In genomic region chr2:232342635-232343565, GRCh38 we compare ENCODE assay signal across 27 cellular contexts. TPM values are rescaled to one million over a fixed set of nuclear protein-coding genes. Genes with fewer than 3 reads are reported as not detected.
DNase-seq lines count a peak whose midpoint lies in the region; ATAC-seq and TF ChIP-seq lines count a peak whose summit lies in the region.
"Had no signal": no experiment of that assay in that cellular context is flagged by ENCODE, and none has a peak within 500 bp of the region (broad histone marks: within the 10 kb centered on the region; RNA-seq: fewer than 3 reads in every experiment).

No MANE protein-coding gene starts in this region.

- ATAC-seq in activated CD4-positive, alpha-beta T cell treated with anti-CD3 and anti-CD28 coated beads for 36 hours, result no peak
- ATAC-seq in RWPE2 (ENCODE audit: low read depth), result no peak
- no peak for ATAC-seq in mucosa of descending colon

- POLR2A ChIA-PET in activated CD4-positive, alpha-beta T cell treated with anti-CD3 and anti-CD28 coated beads for 36 hours (lab: Charles Lee), result no interaction called here

- DNase-seq in activated CD4-positive, alpha-beta T cell treated with anti-CD3 and anti-CD28 coated beads for 36 hours, result peak; percentile 2
- no peak for DNase-seq in activated CD4-positive, alpha-beta T cell treated with anti-CD3 and anti-CD28 coated beads for 1 hour
- DNase-seq in DMS153 (lab: John Stamatoyannopoulos, UW) (peak; percentile 61), RWPE2 (ENCODE audit: low spot score) (peak; percentile 19), mucosa of descending colon (peak in 2 of 3 donors; percentile 12 to 25), GM10266 (ENCODE audit: extremely low spot score) (no peak)
- DNase-seq in stimulated activated naive CD4-positive, alpha-beta T cell (lab: John Stamatoyannopoulos, UW), result no peak
- no peak for DNase-seq in activated CD4-positive, alpha-beta T cell treated with anti-CD3 and anti-CD28 coated beads, Interleukin-2, amount 50 U/mL, for 1 hour
- DNase-seq: activated CD4-positive, alpha-beta T cell treated with anti-CD3 and anti-CD28 coated beads for 4 hours; BE2C; Calu3; Karpas-422; kidney glomerular epithelial cell; mesendoderm; naive B cell; NCI-H1930; NCI-H526 treated with DMSO at 0.1 percent for 48 hours; SIG-M5 had no signal

- H3K4me3 Mint-ChIP-seq in activated CD4-positive, alpha-beta T cell treated with anti-CD3 and anti-CD28 coated beads for 36 hours, result no peak overlapping the region
- H3K4me3 Mint-ChIP-seq: dendritic cell treated with granulocyte-macrophage colony-stimulating factor and Interleukin-4, amounts not matched to agents 40 ng/mL and 50 ng/mL, for 4 days; naive B cell had no signal

- H3K36me3 ChIP-seq in RWPE2 (ENCODE audit: low read depth) (no peaks in the 10 kb centered on the region), mucosa of descending colon (ENCODE audit: low read depth) (no peaks in the 10 kb centered on the region)
- H3K36me3 ChIP-seq: BE2C, cardiac muscle cell had no signal

- H3K36me3 Mint-ChIP-seq in activated CD4-positive, alpha-beta T cell treated with anti-CD3 and anti-CD28 coated beads for 36 hours (ENCODE audit: low read depth), result peaks cover 2% of the 10 kb centered on the region

- H3K9me3 ChIP-seq in RWPE2 (ENCODE audit: severe bottlenecking) (no peaks in the 10 kb centered on the region), mucosa of descending colon (no peaks in the 10 kb centered on the region)
- H3K9me3 ChIP-seq: BE2C had no signal

- peaks cover 2% of the 10 kb centered on the region for H3K4me1 Mint-ChIP-seq in activated CD4-positive, alpha-beta T cell treated with anti-CD3 and anti-CD28 coated beads for 36 hours
- H3K4me1 Mint-ChIP-seq: naive B cell had no signal

- no peak overlapping the region for H3K27ac Mint-ChIP-seq in activated CD4-positive, alpha-beta T cell treated with anti-CD3 and anti-CD28 coated beads for 36 hours
- H3K27ac Mint-ChIP-seq: activated T-helper 2 cell treated with anti-CD3 and anti-CD28 coated beads, Interferon-gamma antibody, Interleukin-2, Interleukin-4, amounts not matched to agents 10 μg/mL and 5 μg/mL and 100 μg/mL, durations not matched to agents 14 hours and 24 hours and 36 hours; dendritic cell treated with granulocyte-macrophage colony-stimulating factor and Interleukin-4, amounts not matched to agents 40 ng/mL and 50 ng/mL, for 4 days; naive B cell had no signal

- H3K4me3 ChIP-seq in RWPE2 (ENCODE audit: severe bottlenecking) (no peak overlapping the region), mucosa of descending colon (no peak overlapping the region)
- H3K4me3 ChIP-seq: cardiac muscle cell had no signal

- intact Hi-C loops in activated CD4-positive, alpha-beta T cell treated with anti-CD3 and anti-CD28 coated beads for 36 hours (cut with DNase I, micrococcal nuclease), result loop anchor here (5.0 kb wide), 1 partner anchor 179 kb away; the partner anchor contains the start of gene PRSS56 (in 2 of the 2)
- intact Hi-C loops in mucosa of descending colon (cut with DNase I, micrococcal nuclease), result no loop called here

- H3K27ac ChIP-seq in RWPE2 (ENCODE audit: poor library complexity, severe bottlenecking), result no peak overlapping the region
- H3K27ac ChIP-seq: cardiac muscle cell had no signal

- peaks cover 2% of the 10 kb centered on the region for H3K9me3 Mint-ChIP-seq in activated CD4-positive, alpha-beta T cell treated with anti-CD3 and anti-CD28 coated beads for 36 hours (ENCODE audit: low read depth)
- H3K9me3 Mint-ChIP-seq: activated T-helper 2 cell treated with anti-CD3 and anti-CD28 coated beads, Interferon-gamma antibody, Interleukin-2, Interleukin-4, amounts not matched to agents 10 μg/mL and 5 μg/mL and 100 μg/mL, durations not matched to agents 14 hours and 24 hours and 36 hours; dendritic cell treated with granulocyte-macrophage colony-stimulating factor and Interleukin-4, amounts not matched to agents 40 ng/mL and 50 ng/mL, for 4 days had no signal

- H3K27me3 ChIP-seq in RWPE2 (ENCODE audit: insufficient read depth, poor library complexity, severe bottlenecking), result peaks cover 5% of the 10 kb centered on the region
- H3K27me3 ChIP-seq: BE2C had no signal

- TF ChIP-seq CTCF in RWPE2 (IDR thresholded peaks at IDR 0.05; ENCODE audit: poor library complexity, severe bottlenecking) (no peak), mucosa of descending colon (IDR thresholded peaks at IDR 0.05) (no peak), GM10266 (IDR thresholded peaks at IDR 0.05; ENCODE audit: control insufficient read depth, insufficient read depth, low read depth, missing control alignments) (no peak)

- CTCF ChIA-PET in activated CD4-positive, alpha-beta T cell treated with anti-CD3 and anti-CD28 coated beads for 36 hours (lab: Charles Lee), result interaction anchor here (1.0 to 1.5 kb wide), 3 partner anchors 20 to 201 kb away, joined by 3 read pairs; no protein-coding TSS in a partner anchor

- H3K27me3 Mint-ChIP-seq in activated CD4-positive, alpha-beta T cell treated with anti-CD3 and anti-CD28 coated beads for 36 hours, result peaks cover 1% of the 10 kb centered on the region

- H3K4me1 ChIP-seq in RWPE2 (ENCODE audit: insufficient read depth, poor library complexity, severe bottlenecking) (no peaks in the 10 kb centered on the region), mucosa of descending colon (ENCODE audit: low read depth) (no peaks in the 10 kb centered on the region)
- H3K4me1 ChIP-seq: BE2C had no signal

RNA-seq across cellular contexts. Expression of gene ALPP, which starts 35.7 kb away (rescaled TPM):
- not detected for total RNA-seq in activated CD4-positive, alpha-beta T cell treated with anti-CD3 and anti-CD28 coated beads for 36 hours
- total RNA-seq in mucosa of descending colon, result 1 to 10 TPM in 1 of 3 donors, not detected in 2; 1.2 TPM
- total RNA-seq: A673; activated T-helper 2 cell treated with anti-CD3 and anti-CD28 coated beads, Interferon-gamma antibody, Interleukin-2, Interleukin-4, amounts not matched to agents 10 μg/mL and 5 μg/mL and 100 μg/mL, durations not matched to agents 14 hours and 24 hours and 36 hours; Calu3; cardiac muscle cell; fibroblast of lung; glomerular endothelial cell; osteocyte; subcutaneous adipose tissue; urinary bladder had no signal

Comparison
In these comparisons a context has a peak if more than half of its experiments do, and no peak if none do; other contexts are left out.
1. DNase-seq: peak in activated CD4-positive, alpha-beta T cell treated with anti-CD3 and anti-CD28 coated beads for 36 hours (single experiment), DMS153 (single experiment), RWPE2 (single experiment) and mucosa of descending colon (2 of 3); none in activated CD4-positive, alpha-beta T cell treated with anti-CD3 and anti-CD28 coated beads for 1 hour (single experiment), GM10266 (single experiment), stimulated activated naive CD4-positive, alpha-beta T cell (0 of 6) and activated CD4-positive, alpha-beta T cell treated with anti-CD3 and anti-CD28 coated beads, Interleukin-2, amount 50 U/mL, for 1 hour (single experiment).
2. intact Hi-C loops: an anchor here in activated CD4-positive, alpha-beta T cell treated with anti-CD3 and anti-CD28 coated beads for 36 hours (5.0 kb wide); none called in mucosa of descending colon.